Comparison of ENCODE assay signal across 1 cellular context in the genomic region with DNA sequence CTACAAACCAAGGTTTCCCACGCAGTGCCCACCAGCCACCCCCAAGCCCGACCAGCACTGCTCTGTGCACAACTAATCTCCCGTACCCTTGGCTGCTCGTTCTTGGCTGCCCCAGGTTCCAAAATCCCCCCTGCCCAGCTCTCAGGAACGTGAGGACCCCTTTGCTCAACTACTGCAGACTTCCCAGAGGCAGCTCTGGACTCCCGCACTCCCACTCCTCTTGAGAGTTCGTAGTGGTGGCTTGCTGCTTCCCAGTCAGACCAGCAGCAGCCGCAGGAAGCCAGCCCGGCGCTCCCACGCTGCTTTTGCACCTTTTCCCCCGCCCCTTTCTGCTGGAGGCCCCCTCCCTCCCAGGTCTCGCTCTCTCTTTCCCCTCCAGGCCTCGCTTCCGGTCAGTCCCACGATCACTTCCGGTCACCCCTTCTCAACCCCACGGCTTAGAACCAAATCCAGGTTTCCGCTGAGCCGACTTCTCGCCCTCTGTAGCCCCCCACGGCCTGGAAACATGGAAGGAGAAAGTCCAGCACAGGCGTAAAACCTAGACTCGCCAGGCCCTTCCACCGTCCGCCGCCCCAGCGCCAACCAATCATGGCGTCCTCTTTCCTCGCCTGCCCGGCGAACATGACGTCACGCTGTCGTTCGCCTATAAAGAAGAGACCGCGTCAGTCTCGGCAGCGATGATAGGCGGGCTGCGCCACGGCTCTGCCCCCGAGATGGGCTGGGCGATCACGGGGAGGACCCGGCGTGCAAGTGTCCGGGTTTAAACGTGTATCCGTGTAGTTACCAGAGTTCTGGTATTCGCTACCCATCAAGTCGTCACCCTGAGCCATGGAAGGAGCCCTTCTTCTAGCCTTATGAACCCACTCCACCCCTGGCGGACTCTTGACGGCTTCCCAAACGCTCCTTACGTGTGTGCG.
TF ChIP-seq lines count a peak whose summit lies in the region.

A gene with protein sequence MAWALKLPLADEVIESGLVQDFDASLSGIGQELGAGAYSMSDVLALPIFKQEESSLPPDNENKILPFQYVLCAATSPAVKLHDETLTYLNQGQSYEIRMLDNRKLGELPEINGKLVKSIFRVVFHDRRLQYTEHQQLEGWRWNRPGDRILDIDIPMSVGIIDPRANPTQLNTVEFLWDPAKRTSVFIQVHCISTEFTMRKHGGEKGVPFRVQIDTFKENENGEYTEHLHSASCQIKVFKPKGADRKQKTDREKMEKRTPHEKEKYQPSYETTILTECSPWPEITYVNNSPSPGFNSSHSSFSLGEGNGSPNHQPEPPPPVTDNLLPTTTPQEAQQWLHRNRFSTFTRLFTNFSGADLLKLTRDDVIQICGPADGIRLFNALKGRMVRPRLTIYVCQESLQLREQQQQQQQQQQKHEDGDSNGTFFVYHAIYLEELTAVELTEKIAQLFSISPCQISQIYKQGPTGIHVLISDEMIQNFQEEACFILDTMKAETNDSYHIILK (minus strand): TSS at position 621 of the 917 bp plus-strand sequence. CDS start 713 bp downstream, outside the sequence.

TF ChIP-seq in H1, 55 proteins besides CTCF, POLR2A, EP300 and RAD21 (continued from another document):
- TF ChIP-seq, protein P1, sequence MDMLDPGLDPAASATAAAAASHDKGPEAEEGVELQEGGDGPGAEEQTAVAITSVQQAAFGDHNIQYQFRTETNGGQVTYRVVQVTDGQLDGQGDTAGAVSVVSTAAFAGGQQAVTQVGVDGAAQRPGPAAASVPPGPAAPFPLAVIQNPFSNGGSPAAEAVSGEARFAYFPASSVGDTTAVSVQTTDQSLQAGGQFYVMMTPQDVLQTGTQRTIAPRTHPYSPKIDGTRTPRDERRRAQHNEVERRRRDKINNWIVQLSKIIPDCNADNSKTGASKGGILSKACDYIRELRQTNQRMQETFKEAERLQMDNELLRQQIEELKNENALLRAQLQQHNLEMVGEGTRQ (IDR thresholded peaks at IDR 0.05; ENCODE audit: low read length): no peak
- peak; percentile 98 for TF ChIP-seq CREB1 (IDR thresholded peaks at IDR 0.05)
- peak; percentile 96 for TF ChIP-seq POLR2AphosphoS5 (IDR thresholded peaks at IDR 0.05; ENCODE audit: low read depth, low read length)
- TF ChIP-seq TAF1 (IDR thresholded peaks at IDR 0.05; ENCODE audit: low read depth, low read length): peak; percentile 80
- TF ChIP-seq, protein P2, sequence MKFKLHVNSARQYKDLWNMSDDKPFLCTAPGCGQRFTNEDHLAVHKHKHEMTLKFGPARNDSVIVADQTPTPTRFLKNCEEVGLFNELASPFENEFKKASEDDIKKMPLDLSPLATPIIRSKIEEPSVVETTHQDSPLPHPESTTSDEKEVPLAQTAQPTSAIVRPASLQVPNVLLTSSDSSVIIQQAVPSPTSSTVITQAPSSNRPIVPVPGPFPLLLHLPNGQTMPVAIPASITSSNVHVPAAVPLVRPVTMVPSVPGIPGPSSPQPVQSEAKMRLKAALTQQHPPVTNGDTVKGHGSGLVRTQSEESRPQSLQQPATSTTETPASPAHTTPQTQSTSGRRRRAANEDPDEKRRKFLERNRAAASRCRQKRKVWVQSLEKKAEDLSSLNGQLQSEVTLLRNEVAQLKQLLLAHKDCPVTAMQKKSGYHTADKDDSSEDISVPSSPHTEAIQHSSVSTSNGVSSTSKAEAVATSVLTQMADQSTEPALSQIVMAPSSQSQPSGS (IDR thresholded peaks at IDR 0.05; ENCODE audit: low read length): peak; percentile 74; the same call in 1 of the 2 replicates
- TF ChIP-seq SP1 (IDR thresholded peaks at IDR 0.05; ENCODE audit: low read depth, low read length): peak; percentile 61
- peak; percentile 89 for TF ChIP-seq YY1 (IDR thresholded peaks at IDR 0.05; ENCODE audit: low read depth, low read length)
- TF ChIP-seq SIN3A (conservative IDR thresholded peaks at IDR 0.05 in 1 of 2, IDR thresholded peaks at IDR 0.05 in 1 of 2; ENCODE audit: low read depth in 1 of 2, low read length in 2 of 2): 0 out of 4 replicates have a peak, but pooled peaks of 1 of the 2 experiments have one; percentile 36
- TF ChIP-seq RFX5 (IDR thresholded peaks at IDR 0.05; ENCODE audit: borderline replicate concordance, low read depth, low read length): peak; percentile 81
- TF ChIP-seq SAP30 (IDR thresholded peaks at IDR 0.05; ENCODE audit: insufficient read depth, insufficient replicate concordance, low read length): peak; percentile 72
- no peak for TF ChIP-seq ZNF274 (IDR thresholded peaks at IDR 0.05; ENCODE audit: borderline replicate concordance, extremely low read depth, low read length)
- peak; percentile 93 for TF ChIP-seq GABPA (IDR thresholded peaks at IDR 0.05; ENCODE audit: borderline replicate concordance, insufficient read depth, low read length)
- TF ChIP-seq HDAC6 (IDR thresholded peaks at IDR 0.05; ENCODE audit: low read depth, low read length): no peak
- peak; percentile 74; the same call in 1 of the 2 replicates for TF ChIP-seq TBP (IDR thresholded peaks at IDR 0.05; ENCODE audit: low read depth, low read length)
- peak; percentile 60 for TF ChIP-seq KDM4A (IDR thresholded peaks at IDR 0.05; ENCODE audit: low read depth, low read length, severe bottlenecking)
- peak; percentile 80 for TF ChIP-seq ASH2L (IDR thresholded peaks at IDR 0.05; ENCODE audit: low read length)
- peak; percentile 49 for TF ChIP-seq RBBP5 (IDR thresholded peaks at IDR 0.05; ENCODE audit: borderline replicate concordance, low read depth, low read length)
- peak; percentile 65 for TF ChIP-seq CTBP2 (IDR thresholded peaks at IDR 0.05; ENCODE audit: borderline replicate concordance, insufficient read depth, insufficient read length, low read length)
- TF ChIP-seq KDM1A (IDR thresholded peaks at IDR 0.05; ENCODE audit: borderline replicate concordance, low read length): no peak
- TF ChIP-seq, protein P3, sequence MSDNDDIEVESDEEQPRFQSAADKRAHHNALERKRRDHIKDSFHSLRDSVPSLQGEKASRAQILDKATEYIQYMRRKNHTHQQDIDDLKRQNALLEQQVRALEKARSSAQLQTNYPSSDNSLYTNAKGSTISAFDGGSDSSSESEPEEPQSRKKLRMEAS (IDR thresholded peaks at IDR 0.05): peak; percentile 61; the same call in 1 of the 2 replicates
- TF ChIP-seq, protein P4, sequence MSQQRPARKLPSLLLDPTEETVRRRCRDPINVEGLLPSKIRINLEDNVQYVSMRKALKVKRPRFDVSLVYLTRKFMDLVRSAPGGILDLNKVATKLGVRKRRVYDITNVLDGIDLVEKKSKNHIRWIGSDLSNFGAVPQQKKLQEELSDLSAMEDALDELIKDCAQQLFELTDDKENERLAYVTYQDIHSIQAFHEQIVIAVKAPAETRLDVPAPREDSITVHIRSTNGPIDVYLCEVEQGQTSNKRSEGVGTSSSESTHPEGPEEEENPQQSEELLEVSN (IDR thresholded peaks at IDR 0.05): peak; percentile 25; the same call in 1 of the 2 replicates
- TF ChIP-seq SIX5 (IDR thresholded peaks at IDR 0.05; ENCODE audit: low read depth, low read length): no peak
- TF ChIP-seq EZH2 (IDR thresholded peaks at IDR 0.05; ENCODE audit: low read depth, low read length, severe bottlenecking): no peak
